2 cellular contexts compared by ENCODE assay signal in the genomic region with DNA sequence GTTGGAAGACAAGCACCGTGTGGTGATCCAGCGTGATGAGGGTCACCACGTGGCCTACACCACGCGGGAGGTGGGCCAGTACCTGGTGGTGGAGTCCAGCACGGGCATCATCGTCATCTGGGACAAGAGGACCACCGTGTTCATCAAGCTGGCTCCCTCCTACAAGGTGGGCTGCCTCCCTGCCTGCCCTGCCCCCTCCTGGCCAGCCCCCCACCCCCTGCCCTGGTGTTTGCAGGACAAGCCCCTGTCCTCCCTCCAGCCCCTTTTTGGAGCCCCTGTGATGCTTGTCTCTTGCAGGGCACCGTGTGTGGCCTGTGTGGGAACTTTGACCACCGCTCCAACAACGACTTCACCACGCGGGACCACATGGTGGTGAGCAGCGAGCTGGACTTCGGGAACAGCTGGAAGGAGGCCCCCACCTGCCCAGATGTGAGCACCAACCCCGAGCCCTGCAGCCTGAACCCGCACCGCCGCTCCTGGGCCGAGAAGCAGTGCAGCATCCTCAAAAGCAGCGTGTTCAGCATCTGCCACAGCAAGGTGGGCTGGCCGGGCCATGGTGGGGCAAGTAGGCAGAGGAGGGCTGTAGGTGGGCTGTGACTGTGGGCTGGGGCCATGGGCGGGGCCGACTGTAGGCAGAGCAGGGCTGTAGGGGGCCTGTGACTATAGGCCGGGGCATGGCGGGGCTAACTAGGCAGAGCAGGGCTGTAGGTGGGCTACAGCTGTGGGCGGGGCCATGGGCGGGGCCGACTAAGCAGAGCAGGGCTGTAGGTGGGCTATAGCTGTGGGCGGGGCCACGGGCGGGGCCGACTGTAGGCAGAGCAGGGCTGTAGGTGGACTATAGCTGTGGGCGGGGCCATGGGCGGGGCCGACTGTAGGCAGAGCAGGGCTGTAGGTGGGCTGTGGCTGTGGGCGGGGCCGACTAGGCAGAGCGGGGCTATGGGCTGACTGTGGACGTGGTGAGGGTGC.
TF ChIP-seq lines count a peak whose summit lies in the region.

No MANE protein-coding gene starts in this region.

TF ChIP-seq in GM23338, 12 proteins besides CTCF, POLR2A, EP300 and RAD21 (continues in another document):
- no peak for TF ChIP-seq ZNF114 (CRISPR knock-in tag; IDR thresholded peaks at IDR 0.05)
- TF ChIP-seq EZH2phosphoT487 (IDR thresholded peaks at IDR 0.05; ENCODE audit: unreplicated experiment) = no peak
- TF ChIP-seq JUNB (IDR thresholded peaks at IDR 0.05; ENCODE audit: unreplicated experiment) = no peak
- no peak for TF ChIP-seq NANOG (IDR thresholded peaks at IDR 0.05; ENCODE audit: borderline replicate concordance)
- no peak for TF ChIP-seq REST (IDR thresholded peaks at IDR 0.05; ENCODE audit: unreplicated experiment)
- no peak for TF ChIP-seq STAT1 (IDR thresholded peaks at IDR 0.05; ENCODE audit: unreplicated experiment)
- TF ChIP-seq ZNF462 (CRISPR knock-in tag; IDR thresholded peaks at IDR 0.05) = no peak

TF ChIP-seq in IMR-90, 13 proteins besides CTCF, POLR2A, EP300 and RAD21:
- TF ChIP-seq MAZ (IDR thresholded peaks at IDR 0.05; ENCODE audit: borderline replicate concordance, low read depth, low read length) (no peak), USF2 (IDR thresholded peaks at IDR 0.05; ENCODE audit: low read depth, low read length) (no peak), SMC3 (IDR thresholded peaks at IDR 0.05; ENCODE audit: low read depth, low read length) (no peak), RFX5 (IDR thresholded peaks at IDR 0.05; ENCODE audit: low read depth, low read length) (no peak)
